Comparison of ENCODE assay signal across 8 cellular contexts in genomic region chr22:36180038-36180880, GRCh38. TPM values are rescaled to one million over a fixed set of nuclear protein-coding genes. Genes with fewer than 3 reads are reported as not detected.
A peak's percentile ranks its signal among the peaks of the same experiment; 100 is the strongest.
DNase-seq lines count a peak whose midpoint lies in the region; ATAC-seq and TF ChIP-seq lines count a peak whose summit lies in the region.

No MANE protein-coding gene starts in this region.

- RAD21 ChIA-PET in HCT116 (lab: Charles Lee; ENCODE audit: low non-redundant PET in 1 of 2, low total read pairs in 2 of 2, uncharacterized antibody in 2 of 2, unreplicated experiment in 2 of 2): interaction anchor here in 1 of 2 experiments (1.0 kb wide), 1 partner anchor 35 kb away, joined by 5 read pairs; no protein-coding TSS in a partner anchor

- no TSS peak for BruUV-seq in HCT116 (replicated peaks; lab: Mats Ljungman, UMichigan)

- TF ChIP-seq POLR2A in HCT116 (IDR thresholded peaks at IDR 0.05; ENCODE audit: borderline replicate concordance, extremely low read depth, insufficient read depth, insufficient read length) (no peak), suprapubic skin (IDR thresholded peaks at IDR 0.05) (no peak)

- intact Hi-C loops in HCT116 (cut with micrococcal nuclease): loop anchor here (1.0 kb wide), 1 partner anchor 35 kb away; no protein-coding TSS in a partner anchor
- intact Hi-C loops in activated T-helper 2 cell treated with anti-CD3 and anti-CD28 coated beads, Interferon-gamma antibody, Interleukin-2, Interleukin-4, amounts not matched to agents 10 μg/mL and 5 μg/mL and 100 μg/mL, durations not matched to agents 14 hours and 24 hours and 36 hours (cut with micrococcal nuclease): loop anchor here (1.0 kb wide), 1 partner anchor 35 kb away; no protein-coding TSS in a partner anchor

- peaks cover 3% of the 10 kb centered on the region for H3K4me1 Mint-ChIP-seq in activated T-helper 2 cell treated with anti-CD3 and anti-CD28 coated beads, Interferon-gamma antibody, Interleukin-2, Interleukin-4, amounts not matched to agents 10 μg/mL and 5 μg/mL and 100 μg/mL, durations not matched to agents 14 hours and 24 hours and 36 hours (ENCODE audit: low read depth)

- H3K9ac ChIP-seq in HCT116 (ENCODE audit: low read length): no peak overlapping the region

- H3K4me1 ChIP-seq in BE2C: no peaks in the 10 kb centered on the region
- H3K4me1 ChIP-seq in HCT116 (ENCODE audit: control insufficient read depth in 1 of 2, insufficient read depth in 2 of 2, low read length in 2 of 2): no peaks in the 10 kb centered on the region
- no peaks in the 10 kb centered on the region for H3K4me1 ChIP-seq in foreskin keratinocyte
- H3K4me1 ChIP-seq in suprapubic skin: peaks cover 14% of the 10 kb centered on the region

- peak overlapping the region; percentile 83 for H2AFZ ChIP-seq in HCT116 (ENCODE audit: low read depth, low read length, poor library complexity, severe bottlenecking)

- H3K27ac Mint-ChIP-seq in activated T-helper 2 cell treated with anti-CD3 and anti-CD28 coated beads, Interferon-gamma antibody, Interleukin-2, Interleukin-4, amounts not matched to agents 10 μg/mL and 5 μg/mL and 100 μg/mL, durations not matched to agents 14 hours and 24 hours and 36 hours: no peak overlapping the region

- peak; percentile 54 for TF ChIP-seq RAD21 in HCT116 (IDR thresholded peaks at IDR 0.05; ENCODE audit: low read depth)

- WGBS in suprapubic skin: 72% methylated on average over 11 of the region's 22 CpGs

- TF ChIP-seq EP300 in suprapubic skin (IDR thresholded peaks at IDR 0.05): no peak

- DNase-seq in BE2C (peak; percentile 91), HCT116 (ENCODE audit: low read depth, low spot score) (peak; percentile 42), RPMI8226 (peak; percentile 69), foreskin keratinocyte (no peak), occipital lobe (lab: John Stamatoyannopoulos, UW) (peak; percentile 19), suprapubic skin (ENCODE audit: low spot score in 2 of 2) (peak; percentile 89 to 90)
- DNase-seq in activated T-helper 2 cell treated with anti-CD3 and anti-CD28 coated beads, Interferon-gamma antibody, Interleukin-2, Interleukin-4, amounts not matched to agents 10 μg/mL and 5 μg/mL and 100 μg/mL, durations not matched to agents 14 hours and 24 hours and 36 hours (ENCODE audit: low spot score): peak; percentile 68

- no peaks in the 10 kb centered on the region for H4K20me1 ChIP-seq in HCT116 (ENCODE audit: insufficient read depth)

- peak; percentile 90 for TF ChIP-seq CTCF in BE2C (IDR thresholded peaks at IDR 0.05; ENCODE audit: low read depth, low read length)
- TF ChIP-seq CTCF in HCT116 (IDR thresholded peaks at IDR 0.05 in 2 of 3, conservative IDR thresholded peaks at IDR 0.05 in 1 of 3; ENCODE audit: borderline replicate concordance in 1 of 3, insufficient read depth in 1 of 3, low read depth in 2 of 3, low read length in 2 of 3): peak; percentile 66 to 89 (median 87); a peak in 5 of 6 replicates
- peak; percentile 81 for TF ChIP-seq CTCF in foreskin keratinocyte (conservative IDR thresholded peaks at IDR 0.05)
- peak; percentile 72 to 79 for TF ChIP-seq CTCF in suprapubic skin (IDR thresholded peaks at IDR 0.05)

- no peak overlapping the region for H3K4me2 ChIP-seq in HCT116 (ENCODE audit: low read length)

- no peaks in the 10 kb centered on the region for H3K36me3 ChIP-seq in BE2C
- no peaks in the 10 kb centered on the region for H3K36me3 ChIP-seq in HCT116 (ENCODE audit: control insufficient read depth in 1 of 2, insufficient read depth in 2 of 2, low read length in 2 of 2)
- H3K36me3 ChIP-seq in suprapubic skin: no peaks in the 10 kb centered on the region

- peaks cover 9% of the 10 kb centered on the region for H3K9me3 Mint-ChIP-seq in activated T-helper 2 cell treated with anti-CD3 and anti-CD28 coated beads, Interferon-gamma antibody, Interleukin-2, Interleukin-4, amounts not matched to agents 10 μg/mL and 5 μg/mL and 100 μg/mL, durations not matched to agents 14 hours and 24 hours and 36 hours

- H3K9me3 ChIP-seq in BE2C (no peaks in the 10 kb centered on the region), HCT116 (ENCODE audit: control insufficient read depth in 1 of 2, insufficient read depth in 1 of 2, low read depth in 1 of 2, low read length in 2 of 2) (no peaks in the 10 kb centered on the region), suprapubic skin (no peaks in the 10 kb centered on the region)

- H3K9me2 ChIP-seq in HCT116 (ENCODE audit: insufficient read depth): no peaks in the 10 kb centered on the region

- H3K27ac ChIP-seq in HCT116 (ENCODE audit: low read depth, low read length): no peak overlapping the region
- no peak overlapping the region for H3K27ac ChIP-seq in foreskin keratinocyte
- H3K27ac ChIP-seq in suprapubic skin: no peak overlapping the region

- H3K27me3 ChIP-seq in BE2C (no peaks in the 10 kb centered on the region), HCT116 (ENCODE audit: insufficient read depth, low read length) (peaks cover 3% of the 10 kb centered on the region; the same call in 1 of the 2 replicates), foreskin keratinocyte (peaks cover 4% of the 10 kb centered on the region), suprapubic skin (no peaks in the 10 kb centered on the region)

- ATAC-seq in HCT116: peak; percentile 98
- ATAC-seq in foreskin keratinocyte: peak; percentile 64
- no peak for ATAC-seq in GM18519 (IDR thresholded peaks at IDR 0.05; ENCODE audit: low FRiP score, unreplicated experiment)

- peaks cover 5% of the 10 kb centered on the region for H3K27me3 Mint-ChIP-seq in activated T-helper 2 cell treated with anti-CD3 and anti-CD28 coated beads, Interferon-gamma antibody, Interleukin-2, Interleukin-4, amounts not matched to agents 10 μg/mL and 5 μg/mL and 100 μg/mL, durations not matched to agents 14 hours and 24 hours and 36 hours (ENCODE audit: low read depth)

- H3K36me3 Mint-ChIP-seq in activated T-helper 2 cell treated with anti-CD3 and anti-CD28 coated beads, Interferon-gamma antibody, Interleukin-2, Interleukin-4, amounts not matched to agents 10 μg/mL and 5 μg/mL and 100 μg/mL, durations not matched to agents 14 hours and 24 hours and 36 hours (ENCODE audit: low read depth): no peaks in the 10 kb centered on the region

- no peak overlapping the region for H3K4me3 Mint-ChIP-seq in activated T-helper 2 cell treated with anti-CD3 and anti-CD28 coated beads, Interferon-gamma antibody, Interleukin-2, Interleukin-4, amounts not matched to agents 10 μg/mL and 5 μg/mL and 100 μg/mL, durations not matched to agents 14 hours and 24 hours and 36 hours (ENCODE audit: low read depth)

- POLR2A ChIA-PET in HCT116 (lab: Charles Lee): no interaction called here

- H3K79me2 ChIP-seq in HCT116 (ENCODE audit: insufficient read depth, low read length): no peaks in the 10 kb centered on the region

- CTCF ChIA-PET in HCT116 (lab: Charles Lee): interaction anchor here (0.9 to 3.3 kb wide), 5 partner anchors 15 to 56 kb away, joined by 3 to 13 read pairs (median 5); no protein-coding TSS in a partner anchor

- H3K4me3 ChIP-seq in BE2C (ENCODE audit: low read depth, low read length): no peak overlapping the region
- H3K4me3 ChIP-seq in HCT116 (replicated peaks in 1 of 2; ENCODE audit: low read depth in 1 of 2, low read length in 2 of 2): no peak overlapping the region
- H3K4me3 ChIP-seq in suprapubic skin: no peak overlapping the region

RNA-seq across cellular contexts. Expression of gene APOL3, which starts 19.7 kb away (rescaled TPM):
- not detected for polyA plus RNA-seq in BE2C (2012; ENCODE audit: insufficient read depth, insufficient read length, low read depth)
- total RNA-seq in HCT116 (2021; ENCODE audit: unreplicated experiment) (0.49 TPM), foreskin keratinocyte (0.85 and 0.88 TPM in 2 replicates), occipital lobe (2.5 TPM), suprapubic skin (10 to 100 TPM; 29.7 to 46.7 (median 34.0) TPM)
- 0.07 TPM in 1 of 2 replicates, not detected in the other for polyA plus RNA-seq in HCT116 (2012)
- 35.6 and 48.3 TPM in 2 replicates for total RNA-seq in activated T-helper 2 cell treated with anti-CD3 and anti-CD28 coated beads, Interferon-gamma antibody, Interleukin-2, Interleukin-4, amounts not matched to agents 10 μg/mL and 5 μg/mL and 100 μg/mL, durations not matched to agents 14 hours and 24 hours and 36 hours
- 0.25 and 0.54 TPM in 2 replicates for polyA plus RNA-seq in foreskin keratinocyte

RNA-seq across cellular contexts. Expression of gene APOL4, which starts 21.4 kb away (rescaled TPM):
- polyA plus RNA-seq in BE2C (2012; ENCODE audit: insufficient read depth, insufficient read length, low read depth): not detected
- total RNA-seq in HCT116 (2021; ENCODE audit: unreplicated experiment): not detected
- not detected in 2 replicates for polyA plus RNA-seq in HCT116 (2012)
- total RNA-seq in activated T-helper 2 cell treated with anti-CD3 and anti-CD28 coated beads, Interferon-gamma antibody, Interleukin-2, Interleukin-4, amounts not matched to agents 10 μg/mL and 5 μg/mL and 100 μg/mL, durations not matched to agents 14 hours and 24 hours and 36 hours: 0.48 and 0.52 TPM in 2 replicates
- total RNA-seq in foreskin keratinocyte: not detected in 2 replicates
- polyA plus RNA-seq in foreskin keratinocyte: not detected in 2 replicates
- 10.5 TPM for total RNA-seq in occipital lobe
- total RNA-seq in suprapubic skin: 1 to 10 TPM; 3.3 to 7.9 (median 6.4) TPM

RNA-seq across cellular contexts. Expression of gene APOL2, which starts 59.1 kb away (rescaled TPM):
- 11.5 TPM for polyA plus RNA-seq in BE2C (2012; ENCODE audit: insufficient read depth, insufficient read length, low read depth)
- total RNA-seq in HCT116 (2021; ENCODE audit: unreplicated experiment) (9.9 TPM), foreskin keratinocyte (14.7 TPM in 2 replicates), occipital lobe (7.0 TPM), suprapubic skin (10 to 100 TPM; 15.3 to 21.8 (median 17.1) TPM)
- 5.9 and 7.9 TPM in 2 replicates for polyA plus RNA-seq in HCT116 (2012)
- 54.7 and 55.4 TPM in 2 replicates for total RNA-seq in activated T-helper 2 cell treated with anti-CD3 and anti-CD28 coated beads, Interferon-gamma antibody, Interleukin-2, Interleukin-4, amounts not matched to agents 10 μg/mL and 5 μg/mL and 100 μg/mL, durations not matched to agents 14 hours and 24 hours and 36 hours
- polyA plus RNA-seq in foreskin keratinocyte: 10.0 and 10.6 TPM in 2 replicates

Comparison
In these comparisons a context has a peak if more than half of its experiments do, and no peak if none do; other contexts are left out.
1. DNase-seq: peak in BE2C (single experiment), HCT116 (single experiment), RPMI8226 (single experiment), activated T-helper 2 cell treated with anti-CD3 and anti-CD28 coated beads, Interferon-gamma antibody, Interleukin-2, Interleukin-4, amounts not matched to agents 10 μg/mL and 5 μg/mL and 100 μg/mL, durations not matched to agents 14 hours and 24 hours and 36 hours (single experiment), occipital lobe (single experiment) and suprapubic skin (2 of 2); none in foreskin keratinocyte (0 of 2).
2. Peak in every context shown above with its lines, with median percentiles within 50 percentile points of each other: CTCF ChIP-seq.